18 cellular contexts compared by ENCODE assay signal in genomic region chr10:51302316-51302715, GRCh38.
DNase-seq lines count a peak whose midpoint lies in the region; ATAC-seq and TF ChIP-seq lines count a peak whose summit lies in the region.
"Had no signal": no experiment of that assay in that cellular context is flagged by ENCODE, and none has a peak within 500 bp of the region (broad histone marks: within the 10 kb centered on the region; RNA-seq: fewer than 3 reads in every experiment).

No MANE protein-coding gene starts in this region.

- DNase-seq in DMS53 (lab: John Stamatoyannopoulos, UW) (peak; percentile 12), DMS53 treated with DMSO at 0.1 percent for 48 hours (lab: John Stamatoyannopoulos, UW; ENCODE audit: unreplicated experiment) (no peak), fibroblast of peridontal ligament (ENCODE audit: extremely low read depth) (peak; percentile 23), omental fat pad (ENCODE audit: low spot score) (no peak), transverse colon (no peak), T-helper 9 cell (no peak)
- DNase-seq in stimulated activated CD4-positive, alpha-beta T cell treated with anti-CD3 and anti-CD28 coated beads, Interleukin-15, amount 100 ng/mL, for 24 hours = no peak
- DNase-seq: activated naive CD4-positive, alpha-beta T cell treated with Interleukin-2 at 50 U/mL for 16 hours; activated T-cell treated with anti-CD3 and anti-CD28 coated beads for 4 hours; H9; NCI-H1105 treated with DMSO at 0.1 percent for 48 hours; occipital lobe; spleen had no signal

- intact Hi-C loops in transverse colon (cut with DNase I; ENCODE audit: low total_unique reads) = no loop called here

- TF ChIP-seq CTCF in omental fat pad (IDR thresholded peaks at IDR 0.05) (no peak), transverse colon (IDR thresholded peaks at IDR 0.05) (no peak)

- no peak for TF ChIP-seq EP300 in transverse colon (IDR thresholded peaks at IDR 0.05; ENCODE audit: low read depth)

- no peaks in the 10 kb centered on the region for H3K27me3 ChIP-seq in transverse colon
- H3K27me3 ChIP-seq: spleen had no signal

- H3K4me3 ChIP-seq in transverse colon = no peak overlapping the region
- H3K4me3 ChIP-seq: spleen had no signal

- ATAC-seq in omental fat pad (ENCODE audit: low FRiP score) = peak; percentile 73
- no peak for ATAC-seq in HG02840 (IDR thresholded peaks at IDR 0.05; ENCODE audit: low FRiP score, unreplicated experiment)
- ATAC-seq: esophagus mucosa, Panc1 had no signal

- H3K9me3 ChIP-seq in transverse colon = no peaks in the 10 kb centered on the region
- H3K9me3 ChIP-seq: spleen had no signal

- no peaks in the 10 kb centered on the region for H3K36me3 ChIP-seq in transverse colon
- H3K36me3 ChIP-seq: spleen had no signal

- TF ChIP-seq POLR2A in transverse colon (IDR thresholded peaks at IDR 0.05) = no peak

- peaks cover 0 to 18% (median 8%) of the 10 kb centered on the region in 4 donors for H3K4me1 ChIP-seq in transverse colon
- H3K4me1 ChIP-seq: spleen had no signal

- H3K27ac ChIP-seq in transverse colon = peak overlapping the region; percentile 36 to 67 (median 52)
- H3K27ac ChIP-seq: 22Rv1, KMS-11 had no signal

- in situ Hi-C loops in transverse colon (cut with MboI; ENCODE audit: low pct_ligation_motif_present in 1 of 4, low pct_unique_long_range_greater_than_20kb in 1 of 4, low sequenced_read_pairs in 3 of 4) = no loop called here

- WGBS in transverse colon (ENCODE audit: low coverage in 1 of 2), 2 donors = 61 to 70% methylated on average over 1 of the region's 1 CpG

Comparison
In these comparisons a context has a peak if more than half of its experiments do, and no peak if none do; other contexts are left out.
1. DNase-seq: peak in DMS53 (single experiment) and fibroblast of peridontal ligament (single experiment); none in DMS53 treated with DMSO at 0.1 percent for 48 hours (single experiment), omental fat pad (single experiment), transverse colon (single experiment), T-helper 9 cell (single experiment) and stimulated activated CD4-positive, alpha-beta T cell treated with anti-CD3 and anti-CD28 coated beads, Interleukin-15, amount 100 ng/mL, for 24 hours (single experiment).